11 cellular contexts compared by ENCODE assay signal in the genomic region with DNA sequence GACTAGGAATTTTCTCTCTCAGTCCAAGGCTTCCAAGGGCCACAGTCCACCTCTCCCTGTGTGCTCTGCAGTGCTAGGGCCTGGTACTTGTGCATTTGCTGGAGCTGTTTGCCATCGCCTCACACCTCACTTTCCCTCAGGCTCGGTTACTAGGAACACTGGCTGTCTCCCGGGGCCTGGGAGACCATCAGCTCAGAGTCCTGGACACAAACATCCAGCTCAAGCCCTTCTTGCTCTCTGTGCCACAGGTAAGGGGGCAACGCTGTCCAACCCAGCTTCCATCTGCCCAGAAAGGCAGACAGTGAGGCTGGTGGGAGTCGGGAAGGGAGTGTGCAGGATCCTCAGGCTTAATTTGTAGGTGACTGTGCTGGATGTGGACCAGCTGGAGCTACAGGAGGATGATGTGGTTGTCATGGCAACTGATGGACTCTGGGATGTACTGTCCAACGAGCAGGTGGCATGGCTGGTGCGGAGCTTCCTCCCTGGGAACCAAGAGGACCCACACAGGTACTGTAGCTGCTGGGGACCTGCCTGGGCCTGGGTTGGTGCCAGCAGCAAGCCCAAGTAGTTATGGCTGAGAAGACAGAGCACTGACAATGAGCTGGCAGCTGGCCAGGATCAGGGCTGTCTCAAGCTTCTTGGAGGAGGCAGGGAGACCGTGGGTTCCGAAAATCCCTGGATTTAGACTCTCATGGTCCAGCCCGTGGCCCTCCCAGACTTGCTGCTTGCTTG. TPM values are rescaled to one million over a fixed set of nuclear protein-coding genes. Genes with fewer than 3 reads are reported as not detected.
DNase-seq lines count a peak whose midpoint lies in the region; ATAC-seq and TF ChIP-seq lines count a peak whose summit lies in the region.
"Had no signal": no experiment of that assay in that cellular context is flagged by ENCODE, and none has a peak within 500 bp of the region (broad histone marks: within the 10 kb centered on the region; RNA-seq: fewer than 3 reads in every experiment).

No MANE protein-coding gene starts in this region.

- H3K9me3 Mint-ChIP-seq in CD4-positive, alpha-beta T cell = no peaks in the 10 kb centered on the region
- H3K9me3 Mint-ChIP-seq in activated naive CD8-positive, alpha-beta T cell treated with anti-CD3 and anti-CD28 coated beads, Interleukin-2, amount 50 U/mL, for 24 hours = no peaks in the 10 kb centered on the region

- no peaks in the 10 kb centered on the region; the same call in 1 of the 2 replicates for H3K79me2 ChIP-seq in OCI-LY7 (ENCODE audit: insufficient read depth, low read depth, low read length)

- CTCF ChIA-PET in CD4-positive, alpha-beta T cell (lab: Charles Lee) = interaction anchor here (0.8 to 1.4 kb wide), 5 partner anchors 9 to 30 kb away, joined by 3 to 7 read pairs (median 3); a partner anchor contains a TSS
- CTCF ChIA-PET in HEK293 (lab: Yijun Ruan, JAX) = interaction anchor here (2.2 kb wide), 1 partner anchor 18 kb away, joined by 8 read pairs; no protein-coding TSS in a partner anchor
- CTCF ChIA-PET in OCI-LY7 (lab: Charles Lee; ENCODE audit: unreplicated experiment) = no interaction called here

- H3K27ac Mint-ChIP-seq in CD4-positive, alpha-beta T cell = peak overlapping the region; percentile 95
- H3K27ac Mint-ChIP-seq in activated naive CD8-positive, alpha-beta T cell treated with anti-CD3 and anti-CD28 coated beads, Interleukin-2, amount 50 U/mL, for 24 hours = peak overlapping the region; percentile 71

- peaks cover 67% of the 10 kb centered on the region for H3K36me3 Mint-ChIP-seq in CD4-positive, alpha-beta T cell (ENCODE audit: low read depth)
- H3K36me3 Mint-ChIP-seq in activated naive CD8-positive, alpha-beta T cell treated with anti-CD3 and anti-CD28 coated beads, Interleukin-2, amount 50 U/mL, for 24 hours (ENCODE audit: low read depth) = peaks cover 48% of the 10 kb centered on the region

- H3K4me2 ChIP-seq in OCI-LY7 (ENCODE audit: low read length) = no peak overlapping the region

- H4K20me1 ChIP-seq in OCI-LY7 (ENCODE audit: insufficient read depth, low read length) = no peaks in the 10 kb centered on the region

- no peaks in the 10 kb centered on the region for H3K27me3 Mint-ChIP-seq in CD4-positive, alpha-beta T cell
- peaks cover 3% of the 10 kb centered on the region for H3K27me3 Mint-ChIP-seq in activated naive CD8-positive, alpha-beta T cell treated with anti-CD3 and anti-CD28 coated beads, Interleukin-2, amount 50 U/mL, for 24 hours

- peak overlapping the region; percentile 52 for H3K4me3 Mint-ChIP-seq in CD4-positive, alpha-beta T cell
- H3K4me3 Mint-ChIP-seq in activated naive CD8-positive, alpha-beta T cell treated with anti-CD3 and anti-CD28 coated beads, Interleukin-2, amount 50 U/mL, for 24 hours = no peak overlapping the region

- intact Hi-C loops in CD4-positive, alpha-beta T cell (cut with DNase I, micrococcal nuclease) = no loop called here
- intact Hi-C loops in OCI-LY7 (cut with micrococcal nuclease; ENCODE audit: unreplicated experiment) = no loop called here

- H2AFZ ChIP-seq in OCI-LY7 (ENCODE audit: low read length) = no peak overlapping the region

- peak overlapping the region; percentile 95 for H3K27ac ChIP-seq in CD4-positive, alpha-beta T cell (ENCODE audit: low read depth, low read length)
- H3K27ac ChIP-seq in HEK293 (ENCODE audit: extremely low read depth, low read depth, low read length) (no peak overlapping the region), OCI-LY7 (ENCODE audit: low read depth, low read length, poor library complexity, severe bottlenecking) (no peak overlapping the region)

- H3K36me3 ChIP-seq in HEK293 (ENCODE audit: control insufficient read depth in 2 of 2, insufficient read depth in 1 of 2, low read length in 2 of 2) (peaks cover 5 to 57% of the 10 kb centered on the region in 2 experiments; a peak in 2 of 3 replicates), OCI-LY7 (ENCODE audit: insufficient read depth, low read length) (peaks cover 56% of the 10 kb centered on the region)

- no peaks in the 10 kb centered on the region for H3K9me3 ChIP-seq in CD4-positive, alpha-beta T cell (ENCODE audit: control insufficient read depth, low read length)
- H3K9me3 ChIP-seq in HEK293 (ENCODE audit: control insufficient read depth, insufficient read depth, low read depth, low read length) (no peaks in the 10 kb centered on the region), OCI-LY7 (ENCODE audit: low read length) (no peaks in the 10 kb centered on the region)

- POLR2A ChIA-PET in CD4-positive, alpha-beta T cell (lab: Charles Lee) = interaction anchor here (0.6 to 19.7 kb wide), 11 partner anchors 4 to 39 kb away, joined by 3 to 538 read pairs (median 8); a partner anchor contains a TSS
- POLR2A ChIA-PET in HEK293 (lab: Yijun Ruan, JAX) (interaction anchor here (0.5 to 2.4 kb wide), 3 partner anchors 9 to 16 kb away, joined by 3 to 6 read pairs (median 5); a partner anchor contains a TSS), OCI-LY7 (lab: Charles Lee) (interaction anchor here (1.1 to 1.3 kb wide), 2 partner anchors 12 kb away, joined by 3 to 4 read pairs; no protein-coding TSS in a partner anchor)

- H3K9me2 ChIP-seq in OCI-LY7 (ENCODE audit: insufficient read depth, low read length) = no peaks in the 10 kb centered on the region

- H3K4me3 ChIP-seq in HEK293 (ENCODE audit: low read depth, low read length) (no peak overlapping the region), OCI-LY7 (ENCODE audit: low read depth, low read length, poor library complexity, severe bottlenecking) (no peak overlapping the region)

- ATAC-seq in CD4-positive, alpha-beta T cell (ENCODE audit: poor library complexity) = no peak
- no peak for ATAC-seq in activated naive CD8-positive, alpha-beta T cell treated with anti-CD3 and anti-CD28 coated beads, Interleukin-2, amount 50 U/mL, for 24 hours
- ATAC-seq in HG03439 (IDR thresholded peaks at IDR 0.05; ENCODE audit: unreplicated experiment) (no peak), GM18519 (IDR thresholded peaks at IDR 0.05; ENCODE audit: low FRiP score, unreplicated experiment) (no peak)
- ATAC-seq: Panc1 had no signal

- no peak for TF ChIP-seq CTCF in CD4-positive, alpha-beta T cell (IDR thresholded peaks at IDR 0.05)
- TF ChIP-seq CTCF in HEK293 (tag by site-specific recombination; IDR thresholded peaks at IDR 0.05) (no peak), OCI-LY7 (conservative IDR thresholded peaks at IDR 0.05; ENCODE audit: low read length) (no peak)

- H3K4me1 Mint-ChIP-seq in CD4-positive, alpha-beta T cell (ENCODE audit: low read depth) = peaks cover 87% of the 10 kb centered on the region
- H3K4me1 Mint-ChIP-seq in activated naive CD8-positive, alpha-beta T cell treated with anti-CD3 and anti-CD28 coated beads, Interleukin-2, amount 50 U/mL, for 24 hours = peaks cover 80% of the 10 kb centered on the region

- no TSS peak for BruUV-seq in OCI-LY7 (replicated peaks; lab: Mats Ljungman, UMichigan)

- no peaks in the 10 kb centered on the region for H3K27me3 ChIP-seq in CD4-positive, alpha-beta T cell (ENCODE audit: control insufficient read depth, insufficient read depth, low read length)

- H3K4me1 ChIP-seq in HEK293 (ENCODE audit: control insufficient read depth, insufficient read depth, low read length) (no peaks in the 10 kb centered on the region; the same call in 1 of the 2 replicates), OCI-LY7 (ENCODE audit: insufficient read depth, low read length, poor library complexity, severe bottlenecking) (peaks cover 16% of the 10 kb centered on the region)

- peak in 4 of 10 experiments; percentile 35 to 64 (median 46) for DNase-seq in CD4-positive, alpha-beta T cell
- DNase-seq in activated naive CD8-positive, alpha-beta T cell treated with anti-CD3 and anti-CD28 coated beads, Interleukin-2, amount 50 U/mL, for 24 hours = no peak
- DNase-seq in mesenteric fat pad (ENCODE audit: low spot score) (peak; percentile 90), OCI-LY7 (ENCODE audit: low spot score) (no peak), hepatic stellate cell (ENCODE audit: low spot score) (no peak)
- DNase-seq: GDM1, occipital lobe had no signal

RNA-seq across cellular contexts. Expression of a gene that starts 3.4 kb away (rescaled TPM):
- total RNA-seq in CD4-positive, alpha-beta T cell = 10 to 100 TPM; 36.7 to 40.2 TPM
- total RNA-seq in mesenteric fat pad (26.8 TPM), OCI-LY7 (2022) (13.8 and 15.6 TPM in 2 replicates)
- total RNA-seq in OCI-LY7 (2014; rRNA removed; shearing (Covaris generic)) = 1.1 and 4.4 TPM in 2 replicates

RNA-seq across cellular contexts. Expression of a gene that starts 10.0 kb away (rescaled TPM):
- 10 to 100 TPM; 17.4 to 21.7 TPM for total RNA-seq in CD4-positive, alpha-beta T cell
- total RNA-seq in mesenteric fat pad (52.4 TPM), OCI-LY7 (2022) (60.2 and 64.9 TPM in 2 replicates)
- total RNA-seq in OCI-LY7 (2014; rRNA removed; shearing (Covaris generic)) = 40.0 and 52.8 TPM in 2 replicates

RNA-seq across cellular contexts. Expression of a gene that starts 23.5 kb away (rescaled TPM):
- total RNA-seq in CD4-positive, alpha-beta T cell = under 1 TPM; 0.08 to 0.17 TPM
- total RNA-seq in mesenteric fat pad = 0.19 TPM
- 0.51 and 1.7 TPM in 2 replicates for total RNA-seq in OCI-LY7 (2014; rRNA removed; shearing (Covaris generic))
- 3.7 and 9.0 TPM in 2 replicates for total RNA-seq in OCI-LY7 (2022)

RNA-seq across cellular contexts. Expression of a gene that starts 29.5 kb away (rescaled TPM):
- 100 to 1,000 TPM; 114 TPM for total RNA-seq in CD4-positive, alpha-beta T cell
- 52.7 TPM for total RNA-seq in mesenteric fat pad
- 27.8 and 38.5 TPM in 2 replicates for total RNA-seq in OCI-LY7 (2014; rRNA removed; shearing (Covaris generic))
- 66.2 and 67.9 TPM in 2 replicates for total RNA-seq in OCI-LY7 (2022)

RNA-seq across cellular contexts. Expression of a gene that starts 38.6 kb away (rescaled TPM):
- 10 to 100 TPM; 24.4 to 24.6 TPM for total RNA-seq in CD4-positive, alpha-beta T cell
- total RNA-seq in mesenteric fat pad = 14.1 TPM
- 24.5 and 28.1 TPM in 2 replicates for total RNA-seq in OCI-LY7 (2014; rRNA removed; shearing (Covaris generic))
- total RNA-seq in OCI-LY7 (2022) = 28.6 and 29.6 TPM in 2 replicates
